Comparison of ENCODE assay signal across 22 cellular contexts in the genomic region with DNA sequence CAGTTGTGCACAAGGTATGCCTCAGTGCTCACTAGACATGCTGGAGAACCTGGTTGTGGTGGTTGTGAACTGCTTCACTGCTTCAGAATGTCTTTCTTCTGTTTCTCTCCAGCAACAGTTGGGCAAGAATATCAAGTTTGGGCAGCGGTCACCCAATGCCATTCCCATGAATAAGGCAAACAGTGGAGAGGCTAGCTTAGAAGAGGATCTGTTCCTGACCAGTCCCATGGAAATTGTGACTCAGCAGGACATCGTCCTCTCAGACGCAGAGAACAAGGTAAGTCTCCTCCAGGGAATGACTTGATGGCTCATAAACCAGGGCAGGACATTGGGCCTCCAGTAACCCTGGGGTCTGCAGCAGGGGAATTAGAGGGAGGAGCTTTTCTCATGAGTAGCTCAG.
DNase-seq lines count a peak whose midpoint lies in the region; ATAC-seq and TF ChIP-seq lines count a peak whose summit lies in the region.
"Had no signal": no experiment of that assay in that cellular context is flagged by ENCODE, and none has a peak within 500 bp of the region (broad histone marks: within the 10 kb centered on the region; RNA-seq: fewer than 3 reads in every experiment).

No MANE protein-coding gene starts in this region.

- WGBS in trophoblast cell (ENCODE audit: extremely low coverage, insufficient coverage, insufficient read length), result no CpG with 5 or more reads among the region's 3 CpGs
- 87 to 92% methylated on average over 3 of the region's 3 CpGs for WGBS in testis, 2 donors

- no peak overlapping the region for H3K27ac Mint-ChIP-seq in HFFc6
- no peak overlapping the region for H3K27ac Mint-ChIP-seq in T-helper 17 cell
- H3K27ac Mint-ChIP-seq in Caco-2 (ENCODE audit: unreplicated experiment), result no peak overlapping the region

- BruUV-seq in Caco-2 (replicated peaks; lab: Mats Ljungman, UMichigan), result no TSS peak

- H3K4me3 Mint-ChIP-seq in HFFc6, result no peak overlapping the region
- H3K4me3 Mint-ChIP-seq in T-helper 17 cell, result peak overlapping the region; percentile 36
- H3K4me3 Mint-ChIP-seq in Caco-2 (ENCODE audit: unreplicated experiment), result no peak overlapping the region
- H3K4me3 Mint-ChIP-seq: CD4-positive, alpha-beta memory T cell; stimulated activated naive CD8-positive, alpha-beta T cell treated with anti-CD3 and anti-CD28 coated beads, Interleukin-15, amount 100 ng/mL, for 72 hours had no signal

- no peak overlapping the region for H4K8ac ChIP-seq in trophoblast cell (ENCODE audit: low read depth, low read length)

- H4K91ac ChIP-seq in trophoblast cell (ENCODE audit: low read depth, low read length), result no peak overlapping the region

- no peak overlapping the region for H2AK5ac ChIP-seq in trophoblast cell (ENCODE audit: low read length)

- H3K27me3 Mint-ChIP-seq in HFFc6 (ENCODE audit: insufficient read depth) (peaks cover 29% of the 10 kb centered on the region), T-helper 17 cell (peaks cover 23% of the 10 kb centered on the region), Caco-2 (ENCODE audit: insufficient read depth, unreplicated experiment) (no peaks in the 10 kb centered on the region)
- H3K27me3 Mint-ChIP-seq: stimulated activated naive CD8-positive, alpha-beta T cell treated with anti-CD3 and anti-CD28 coated beads, Interleukin-15, amount 100 ng/mL, for 72 hours had no signal

- H3K9me3 Mint-ChIP-seq in HFFc6 (no peaks in the 10 kb centered on the region), Caco-2 (ENCODE audit: unreplicated experiment) (no peaks in the 10 kb centered on the region)
- H3K9me3 Mint-ChIP-seq: CD4-positive, alpha-beta memory T cell; stimulated activated naive CD8-positive, alpha-beta T cell treated with anti-CD3 and anti-CD28 coated beads, Interleukin-15, amount 100 ng/mL, for 72 hours had no signal

- H3K9ac ChIP-seq in trophoblast cell (ENCODE audit: low read length), result no peak overlapping the region

- no peak overlapping the region for H3K23ac ChIP-seq in trophoblast cell (ENCODE audit: low read length)

- H4K12ac ChIP-seq in trophoblast cell (ENCODE audit: low read depth, low read length), result no peak overlapping the region

- H3K27ac ChIP-seq in foreskin keratinocyte (no peak overlapping the region), trophoblast cell (ENCODE audit: low read depth, low read length) (no peak overlapping the region), testis (no peak overlapping the region)
- H3K27ac ChIP-seq: dorsolateral prefrontal cortex, gastroesophageal sphincter, left lung, upper lobe of left lung had no signal

- H2AFZ ChIP-seq in trophoblast cell (ENCODE audit: insufficient read depth, low read length, poor library complexity), result no peak overlapping the region

- no peaks in the 10 kb centered on the region for H3K79me2 ChIP-seq in trophoblast cell (ENCODE audit: control insufficient read depth, insufficient read depth, low read length, poor library complexity)

- H3K18ac ChIP-seq in trophoblast cell (ENCODE audit: low read length), result no peak overlapping the region

- ATAC-seq in T-helper 17 cell (no peak), foreskin keratinocyte (no peak)
- ATAC-seq: gastroesophageal sphincter; left lung; stimulated activated naive CD8-positive, alpha-beta T cell treated with anti-CD3 and anti-CD28 coated beads, Interleukin-15, amount 100 ng/mL, for 72 hours had no signal

- H3K4me1 Mint-ChIP-seq in HFFc6 (ENCODE audit: low read depth), result peaks cover 7% of the 10 kb centered on the region
- H3K4me1 Mint-ChIP-seq in T-helper 17 cell, result peaks cover 8% of the 10 kb centered on the region
- peaks cover 15% of the 10 kb centered on the region for H3K4me1 Mint-ChIP-seq in Caco-2 (ENCODE audit: low read depth, unreplicated experiment)
- H3K4me1 Mint-ChIP-seq: CD4-positive, alpha-beta memory T cell; stimulated activated naive CD8-positive, alpha-beta T cell treated with anti-CD3 and anti-CD28 coated beads, Interleukin-15, amount 100 ng/mL, for 72 hours had no signal

- H3K27me3 ChIP-seq in foreskin keratinocyte (no peaks in the 10 kb centered on the region), trophoblast cell (ENCODE audit: insufficient read depth, low read length) (no peaks in the 10 kb centered on the region), Caco-2 (replicated peaks; ENCODE audit: control insufficient read depth, insufficient read depth, low read length) (no peaks in the 10 kb centered on the region), testis (no peaks in the 10 kb centered on the region)
- H3K27me3 ChIP-seq: gastroesophageal sphincter, left lung, MG63, upper lobe of left lung had no signal

- no peak overlapping the region for H2BK5ac ChIP-seq in trophoblast cell (ENCODE audit: low read depth, low read length, poor library complexity)

- no peak for TF ChIP-seq POLR2A in testis (IDR thresholded peaks at IDR 0.05)

- DNase-seq in HFFc6 (peak; percentile 36), T-helper 17 cell (no peak), foreskin keratinocyte (peak; percentile 54 to 83), trophoblast cell (peak; percentile 48 to 88), Caco-2 (no peak), testis (no peak), NCI-H2107 treated with DMSO at 0.1 percent for 48 hours (lab: John Stamatoyannopoulos, UW; ENCODE audit: unreplicated experiment) (no peak)
- DNase-seq in effector CD4-positive, alpha-beta T cell, result no peak
- DNase-seq: activated CD8-positive, alpha-beta memory T cell treated with anti-CD3 and anti-CD28 coated beads, Interleukin-2, amount 50 U/mL, for 48 hours; activated effector memory CD4-positive, alpha-beta T cell treated with anti-CD3 and anti-CD28 coated beads, Interleukin-2, amount 50 U/mL, for 16 hours; amniotic stem cell; CD4-positive, alpha-beta memory T cell; central memory CD4-positive, alpha-beta T cell; dorsolateral prefrontal cortex; left lung; MG63; NCI-H1694; SIG-M5; stimulated activated CD4-positive, alpha-beta T cell treated with anti-CD3 and anti-CD28 coated beads, Interleukin-4, amount 100 ng/mL, for 4 hours; stimulated activated naive CD8-positive, alpha-beta T cell treated with anti-CD3 and anti-CD28 coated beads, Interleukin-15, amount 100 ng/mL, for 72 hours; upper lobe of left lung had no signal

- no peak overlapping the region for H3K4me3 ChIP-seq in trophoblast cell (ENCODE audit: low read depth, low read length)
- H3K4me3 ChIP-seq in Caco-2 (ENCODE audit: low read depth, low read length), result no peak overlapping the region
- H3K4me3 ChIP-seq in testis, result no peak overlapping the region
- H3K4me3 ChIP-seq: dorsolateral prefrontal cortex, gastroesophageal sphincter, left lung, MG63, upper lobe of left lung had no signal

- peaks cover 8 to 9% of the 10 kb centered on the region in 2 experiments for H3K36me3 ChIP-seq in trophoblast cell (ENCODE audit: control insufficient read depth in 1 of 2, insufficient read depth in 2 of 2, low read length in 2 of 2)
- no peaks in the 10 kb centered on the region for H3K36me3 ChIP-seq in Caco-2 (ENCODE audit: control insufficient read depth, insufficient read depth, low read length)
- H3K36me3 ChIP-seq in testis (ENCODE audit: low read depth, missing control alignments), result no peaks in the 10 kb centered on the region
- H3K36me3 ChIP-seq: gastroesophageal sphincter, left lung, MG63, upper lobe of left lung had no signal

- H2BK12ac ChIP-seq in trophoblast cell (ENCODE audit: low read length), result no peak overlapping the region

- CTCF ChIA-PET in Caco-2 (lab: Charles Lee), result no interaction called here

- no peaks in the 10 kb centered on the region for H3K36me3 Mint-ChIP-seq in HFFc6 (ENCODE audit: low read depth)
- H3K36me3 Mint-ChIP-seq in T-helper 17 cell (ENCODE audit: low read depth), result peaks cover 4% of the 10 kb centered on the region
- peaks cover 6% of the 10 kb centered on the region for H3K36me3 Mint-ChIP-seq in Caco-2 (ENCODE audit: insufficient read depth, unreplicated experiment)
- H3K36me3 Mint-ChIP-seq: CD4-positive, alpha-beta memory T cell had no signal

- POLR2A ChIA-PET in Caco-2 (lab: Charles Lee), result no interaction called here

- no peaks in the 10 kb centered on the region for H3K4me1 ChIP-seq in foreskin keratinocyte
- H3K4me1 ChIP-seq in trophoblast cell (ENCODE audit: control insufficient read depth in 1 of 2, insufficient read depth in 2 of 2, low read length in 2 of 2), result peaks cover 0 to 2% of the 10 kb centered on the region in 2 experiments
- H3K4me1 ChIP-seq in Caco-2, result peaks cover 29% of the 10 kb centered on the region
- no peaks in the 10 kb centered on the region for H3K4me1 ChIP-seq in testis
- H3K4me1 ChIP-seq: gastroesophageal sphincter, left lung, upper lobe of left lung had no signal

- H3K9me3 ChIP-seq in T-helper 17 cell (ENCODE audit: control insufficient read depth, low read length, poor library complexity, severe bottlenecking) (no peaks in the 10 kb centered on the region), trophoblast cell (ENCODE audit: insufficient read depth, low read depth, low read length) (no peaks in the 10 kb centered on the region), Caco-2 (no peaks in the 10 kb centered on the region), testis (no peaks in the 10 kb centered on the region)
- H3K9me3 ChIP-seq: gastroesophageal sphincter, left lung, MG63, upper lobe of left lung had no signal

- intact Hi-C loops in Caco-2 (cut with micrococcal nuclease; ENCODE audit: unreplicated experiment), result no loop called here
- intact Hi-C loops in testis (cut with DNase I; ENCODE audit: low total_unique reads), result no loop called here

- no peak overlapping the region for H2BK120ac ChIP-seq in trophoblast cell (ENCODE audit: insufficient read depth, low read length, poor library complexity)

- H3K4me2 ChIP-seq in trophoblast cell (ENCODE audit: low read length), result no peak overlapping the region

- no peak for TF ChIP-seq CTCF in HFFc6 (IDR thresholded peaks at IDR 0.05)
- no peak for TF ChIP-seq CTCF in foreskin keratinocyte (conservative IDR thresholded peaks at IDR 0.05)
- no peak for TF ChIP-seq CTCF in Caco-2 (IDR thresholded peaks at IDR 0.05; ENCODE audit: insufficient read depth in 1 of 2, low read depth in 1 of 2, low read length in 1 of 2, severe bottlenecking in 1 of 2, unreplicated experiment in 1 of 2)
- TF ChIP-seq CTCF in testis (IDR thresholded peaks at IDR 0.05), result no peak

- H3K14ac ChIP-seq in trophoblast cell (ENCODE audit: low read length), result no peak overlapping the region

- no peaks in the 10 kb centered on the region for H3K79me1 ChIP-seq in trophoblast cell (ENCODE audit: low read length)

- H3K4ac ChIP-seq in trophoblast cell (ENCODE audit: low read depth, low read length), result no peak overlapping the region

Comparison
In these comparisons a context has a peak if more than half of its experiments do, and no peak if none do; other contexts are left out.
1. DNase-seq: peak in HFFc6 (single experiment), foreskin keratinocyte (2 of 2) and trophoblast cell (2 of 2); none in T-helper 17 cell (0 of 3), effector CD4-positive, alpha-beta T cell (single experiment), Caco-2 (0 of 2), testis (single experiment) and NCI-H2107 treated with DMSO at 0.1 percent for 48 hours (single experiment).